ENCODE assay signal across 7 cellular contexts in the genomic region with DNA sequence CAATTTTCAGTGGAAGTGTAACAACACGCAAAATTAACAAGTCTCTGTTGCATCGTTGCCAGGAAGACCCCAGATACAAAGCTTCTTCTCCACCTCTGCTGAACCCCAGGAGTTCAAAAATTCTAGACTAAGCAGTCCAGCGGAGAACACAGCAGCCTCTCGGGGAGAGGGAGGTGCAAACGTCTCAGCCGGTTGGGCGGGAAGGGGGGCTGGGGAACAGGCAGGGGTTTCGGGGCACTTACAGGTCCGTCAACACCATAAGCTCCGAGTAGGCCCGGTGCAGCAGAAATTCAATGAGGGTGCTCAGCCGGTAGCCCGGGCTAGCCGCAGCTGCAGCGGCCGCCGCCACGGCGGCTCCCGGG. TPM values are rescaled to one million over a fixed set of nuclear protein-coding genes. Genes with fewer than 3 reads are reported as not detected.
A peak's percentile ranks its signal among the peaks of the same experiment; 100 is the strongest.
DNase-seq lines count a peak whose midpoint lies in the region; ATAC-seq and TF ChIP-seq lines count a peak whose summit lies in the region.

No MANE protein-coding gene starts in this region.

- H3K4me1 ChIP-seq in MM.1S (ENCODE audit: low read length) (peaks cover 5% of the 10 kb centered on the region; the same call in 1 of the 2 replicates), skeletal muscle satellite cell (ENCODE audit: control insufficient read depth, insufficient read depth, low read length) (peaks cover 8% of the 10 kb centered on the region)

- no peak for TF ChIP-seq CTCF in MM.1S (IDR thresholded peaks at IDR 0.05; ENCODE audit: low read length)

- peaks cover 12% of the 10 kb centered on the region; the same call in 1 of the 2 replicates for H3F3A ChIP-seq in MM.1S (ENCODE audit: insufficient read depth, low read length)

- peak; percentile 13 for ATAC-seq in GM21390 (IDR thresholded peaks at IDR 0.05; ENCODE audit: unreplicated experiment)
- ATAC-seq in GM18867 (IDR thresholded peaks at IDR 0.05; ENCODE audit: unreplicated experiment), result no peak

- no peaks in the 10 kb centered on the region for H3K27me3 Mint-ChIP-seq in activated naive CD8-positive, alpha-beta T cell

- H3K4me2 ChIP-seq in MM.1S (ENCODE audit: low read depth, low read length) (peak overlapping the region; percentile 79), skeletal muscle satellite cell (ENCODE audit: low read length) (peak overlapping the region; percentile 87)

- H3K9me2 ChIP-seq in MM.1S (replicated peaks; ENCODE audit: insufficient read depth, low read length), result no peaks in the 10 kb centered on the region

- peak overlapping the region; percentile 90; the same call in 1 of the 2 replicates for H3K27ac ChIP-seq in MM.1S (ENCODE audit: low read length)

- no peaks in the 10 kb centered on the region for H3K9me3 Mint-ChIP-seq in activated naive CD8-positive, alpha-beta T cell (ENCODE audit: low read depth)

- DNase-seq in MM.1S, result peak; percentile 18
- DNase-seq in glomerular visceral epithelial cell (ENCODE audit: extremely low spot score), result no peak

- no peaks in the 10 kb centered on the region for H3K9me3 ChIP-seq in MM.1S (replicated peaks; ENCODE audit: insufficient read depth, low read length)
- H3K9me3 ChIP-seq in skeletal muscle satellite cell (replicated peaks; ENCODE audit: low read length), result no peaks in the 10 kb centered on the region

- peak overlapping the region; percentile 90 for H3K4me3 Mint-ChIP-seq in activated naive CD8-positive, alpha-beta T cell

- H3K27ac Mint-ChIP-seq in activated naive CD8-positive, alpha-beta T cell, result peak overlapping the region; percentile 75

- H3K27me3 ChIP-seq in MM.1S (replicated peaks; ENCODE audit: insufficient read depth, low read length) (no peaks in the 10 kb centered on the region), skeletal muscle satellite cell (ENCODE audit: control insufficient read depth, insufficient read depth, low read length) (peaks cover 20% of the 10 kb centered on the region)

- H2AFZ ChIP-seq in MM.1S (ENCODE audit: low read length), result 0 out of 2 replicates have a peak overlapping the region, but pooled peaks have one; percentile 45

- H3K36me3 Mint-ChIP-seq in activated naive CD8-positive, alpha-beta T cell, result no peaks in the 10 kb centered on the region

- peak overlapping the region; percentile 85 for H3K9ac ChIP-seq in MM.1S (ENCODE audit: low read length)
- peak overlapping the region; percentile 94 for H3K9ac ChIP-seq in skeletal muscle satellite cell (ENCODE audit: low read depth, low read length)

- H3K4me1 Mint-ChIP-seq in activated naive CD8-positive, alpha-beta T cell (ENCODE audit: low read depth), result peaks cover 65% of the 10 kb centered on the region

- peaks cover 50% of the 10 kb centered on the region for H3K79me2 ChIP-seq in MM.1S (ENCODE audit: low read length)

- H3K36me3 ChIP-seq in MM.1S (replicated peaks; ENCODE audit: insufficient read depth, low read length) (no peaks in the 10 kb centered on the region), skeletal muscle satellite cell (ENCODE audit: insufficient read depth, low read length) (no peaks in the 10 kb centered on the region)

- no peaks in the 10 kb centered on the region for H4K20me1 ChIP-seq in MM.1S (ENCODE audit: insufficient read depth, low read length)

- peak overlapping the region; percentile 80 for H3K4me3 ChIP-seq in MM.1S (ENCODE audit: low read length)
- H3K4me3 ChIP-seq in iPS-11a (ENCODE audit: low read depth, low read length), result peak overlapping the region; percentile 67
- H3K4me3 ChIP-seq in skeletal muscle satellite cell (ENCODE audit: low read length), result peak overlapping the region; percentile 80

RNA-seq across cellular contexts. Expression of a gene that starts 0.4 kb away (rescaled TPM):
- total RNA-seq in skeletal muscle satellite cell (2012; rRNA removed), result 21.6 and 22.3 TPM in 2 replicates
